9 cellular contexts compared by ENCODE assay signal in genomic region chr4:113756005-113756410, GRCh38. TPM values are rescaled to one million over a fixed set of nuclear protein-coding genes. Genes with fewer than 3 reads are reported as not detected.
DNase-seq lines count a peak whose midpoint lies in the region; ATAC-seq and TF ChIP-seq lines count a peak whose summit lies in the region.
"Had no signal": no experiment of that assay in that cellular context is flagged by ENCODE, and none has a peak within 500 bp of the region (broad histone marks: within the 10 kb centered on the region; RNA-seq: fewer than 3 reads in every experiment).

No MANE protein-coding gene starts in this region.

- H3K27ac ChIP-seq in uterus: no peak overlapping the region
- H3K27ac ChIP-seq: C4-2B had no signal

- H3K36me3 ChIP-seq in uterus: no peaks in the 10 kb centered on the region

- H3K27me3 ChIP-seq in uterus: no peaks in the 10 kb centered on the region

- peak; percentile 78 for ATAC-seq in activated CD4-positive, alpha-beta T cell treated with anti-CD3 and anti-CD28 coated beads for 36 hours
- peak; percentile 82 for ATAC-seq in HG02588 (IDR thresholded peaks at IDR 0.05; ENCODE audit: unreplicated experiment)

- peaks cover 48% of the 10 kb centered on the region for H3K4me1 Mint-ChIP-seq in activated CD4-positive, alpha-beta T cell treated with anti-CD3 and anti-CD28 coated beads for 36 hours

- peaks cover 55% of the 10 kb centered on the region for H3K36me3 Mint-ChIP-seq in activated CD4-positive, alpha-beta T cell treated with anti-CD3 and anti-CD28 coated beads for 36 hours (ENCODE audit: low read depth)

- POLR2A ChIA-PET in activated CD4-positive, alpha-beta T cell treated with anti-CD3 and anti-CD28 coated beads for 36 hours (lab: Charles Lee): interaction anchor here (0.7 kb wide), 1 partner anchor 94 kb away, joined by 3 read pairs; no protein-coding TSS in a partner anchor

- TF ChIP-seq CTCF in uterus (IDR thresholded peaks at IDR 0.05) (no peak), GM20000 (IDR thresholded peaks at IDR 0.05; ENCODE audit: extremely low read depth, missing control alignments) (no peak)

- H3K4me1 ChIP-seq in uterus: peaks cover 4 to 6% of the 10 kb centered on the region in 2 donors

- no peak for DNase-seq in activated CD4-positive, alpha-beta T cell treated with anti-CD3 and anti-CD28 coated beads for 36 hours
- no peak for DNase-seq in activated CD4-positive, alpha-beta T cell treated with anti-CD3 and anti-CD28 coated beads, Interleukin-2, amount 50 U/mL, for 4 hours
- DNase-seq in NCI-H69 (lab: John Stamatoyannopoulos, UW) (peak; percentile 45), fibroblast of the conjunctiva (ENCODE audit: low read depth) (peak; percentile 53), uterus (no peak), GM20000 (ENCODE audit: low spot score) (no peak)
- DNase-seq in central memory CD4-positive, alpha-beta T cell: no peak

- intact Hi-C loops in activated CD4-positive, alpha-beta T cell treated with anti-CD3 and anti-CD28 coated beads for 36 hours (cut with DNase I, micrococcal nuclease): loop anchor here (1.0 to 2.0 kb wide), 4 partner anchors 23 to 209 kb away; no protein-coding TSS in a partner anchor
- intact Hi-C loops in uterus (cut with DNase I; ENCODE audit: low total_unique reads): no loop called here

- TF ChIP-seq POLR2A in uterus (IDR thresholded peaks at IDR 0.05): no peak

- no peaks in the 10 kb centered on the region for H3K27me3 Mint-ChIP-seq in activated CD4-positive, alpha-beta T cell treated with anti-CD3 and anti-CD28 coated beads for 36 hours

- H3K4me3 ChIP-seq in uterus: no peak overlapping the region

- peak overlapping the region; percentile 28 for H3K4me3 Mint-ChIP-seq in activated CD4-positive, alpha-beta T cell treated with anti-CD3 and anti-CD28 coated beads for 36 hours

- no peaks in the 10 kb centered on the region for H3K9me3 Mint-ChIP-seq in activated CD4-positive, alpha-beta T cell treated with anti-CD3 and anti-CD28 coated beads for 36 hours (ENCODE audit: low read depth)

- H3K9me3 ChIP-seq in uterus: no peaks in the 10 kb centered on the region

- CTCF ChIA-PET in activated CD4-positive, alpha-beta T cell treated with anti-CD3 and anti-CD28 coated beads for 36 hours (lab: Charles Lee): interaction anchor here (0.6 to 1.0 kb wide), 2 partner anchors 10 to 333 kb away, joined by 3 read pairs; no protein-coding TSS in a partner anchor

- peak overlapping the region; percentile 79 for H3K27ac Mint-ChIP-seq in activated CD4-positive, alpha-beta T cell treated with anti-CD3 and anti-CD28 coated beads for 36 hours

RNA-seq across cellular contexts. Expression of gene CAMK2D, which starts 5.5 kb away (rescaled TPM):
- 10 to 100 TPM; 70.3 to 71.3 TPM for total RNA-seq in activated CD4-positive, alpha-beta T cell treated with anti-CD3 and anti-CD28 coated beads for 36 hours
- 10 to 100 TPM; 41.5 to 95.3 (median 54.3) TPM for total RNA-seq in uterus

Comparison
In these comparisons a context has a peak if more than half of its experiments do, and no peak if none do; other contexts are left out.
1. DNase-seq: peak in NCI-H69 (single experiment) and fibroblast of the conjunctiva (single experiment); none in activated CD4-positive, alpha-beta T cell treated with anti-CD3 and anti-CD28 coated beads for 36 hours (single experiment), activated CD4-positive, alpha-beta T cell treated with anti-CD3 and anti-CD28 coated beads, Interleukin-2, amount 50 U/mL, for 4 hours (0 of 2), central memory CD4-positive, alpha-beta T cell (single experiment), uterus (0 of 2) and GM20000 (single experiment).